Comparison of ENCODE assay signal across 1 cellular context in genomic region chr6:43706788-43707187, GRCh38.
TF ChIP-seq lines count a peak whose summit lies in the region.

No MANE protein-coding gene starts in this region.

TF ChIP-seq in GM12878, 131 proteins besides CTCF, POLR2A, EP300 and RAD21 (continued from another document):
- TF ChIP-seq REST (IDR thresholded peaks at IDR 0.05; ENCODE audit: low read depth, low read length), result no peak
